Comparison of ENCODE assay signal across 12 cellular contexts in genomic region chr19:5985098-5985783, GRCh38. TPM values are rescaled to one million over a fixed set of nuclear protein-coding genes. Genes with fewer than 3 reads are reported as not detected.
DNase-seq lines count a peak whose midpoint lies in the region; ATAC-seq and TF ChIP-seq lines count a peak whose summit lies in the region.
"Had no signal": no experiment of that assay in that cellular context is flagged by ENCODE, and none has a peak within 500 bp of the region (broad histone marks: within the 10 kb centered on the region; RNA-seq: fewer than 3 reads in every experiment).

No MANE protein-coding gene starts in this region.

- no peak for ATAC-seq in HG03095 (IDR thresholded peaks at IDR 0.05; ENCODE audit: unreplicated experiment)
- ATAC-seq in stimulated activated naive B cell treated with anti-CD40 and anti-IgM and Interleukin-4, amounts not matched to agents 10 μg/mL and 1 μg/mL and 100 μg/mL, for 72 hours (replicated peaks), result no peak

- H3K4me2 ChIP-seq in BLaER1 treated with 17β-estradiol and CSF1 and Interleukin-3, amounts not matched to agents 10 nM and 100 nM, result peak overlapping the region; percentile 22 to 72 (median 58); a peak in 17 of 22 replicates

- no peaks in the 10 kb centered on the region for H3K36me3 Mint-ChIP-seq in nephron progenitor cell (ENCODE audit: low read depth)
- peaks cover 0 to 2% of the 10 kb centered on the region in 2 donors for H3K36me3 Mint-ChIP-seq in stimulated activated naive B cell treated with anti-CD40 and anti-IgM and Interleukin-4, amounts not matched to agents 10 μg/mL and 1 μg/mL and 100 μg/mL, for 72 hours

- DNase-seq in M059J (ENCODE audit: low read depth) (peak; percentile 86), choroid plexus epithelial cell (ENCODE audit: low read depth) (peak; percentile 66), nephron progenitor cell (no peak), NCI-H526 treated with DMSO at 0.1 percent for 48 hours (lab: John Stamatoyannopoulos, UW) (no peak)
- no peak for DNase-seq in stimulated activated naive B cell treated with anti-CD40 and anti-IgM and Interleukin-4, amounts not matched to agents 10 μg/mL and 1 μg/mL and 100 μg/mL, for 72 hours
- no peak for DNase-seq in activated CD8-positive, alpha-beta memory T cell treated with anti-CD3 and anti-CD28 coated beads, Interleukin-2, amount 50 U/mL, for 48 hours
- DNase-seq: amygdala, NCI-H1436 had no signal

- peak overlapping the region; percentile 53 for H3K27ac Mint-ChIP-seq in nephron progenitor cell
- H3K27ac Mint-ChIP-seq in stimulated activated naive B cell treated with anti-CD40 and anti-IgM and Interleukin-4, amounts not matched to agents 10 μg/mL and 1 μg/mL and 100 μg/mL, for 72 hours, result no peak overlapping the region

- TF ChIP-seq CTCF in choroid plexus epithelial cell (conservative IDR thresholded peaks at IDR 0.05; ENCODE audit: low read depth, low read length), result no peak
- no peak for TF ChIP-seq CTCF in nephron progenitor cell (IDR thresholded peaks at IDR 0.05)

- H4K20me1 ChIP-seq in BLaER1 treated with 17β-estradiol and CSF1 and Interleukin-3, amounts not matched to agents 10 nM and 100 nM, result no peaks in the 10 kb centered on the region

- H3K4me3 Mint-ChIP-seq in nephron progenitor cell, result no peak overlapping the region
- H3K4me3 Mint-ChIP-seq in stimulated activated naive B cell treated with anti-CD40 and anti-IgM and Interleukin-4, amounts not matched to agents 10 μg/mL and 1 μg/mL and 100 μg/mL, for 72 hours, result no peak overlapping the region

- H3K4me1 ChIP-seq in BLaER1 treated with 17β-estradiol and CSF1 and Interleukin-3, amounts not matched to agents 10 nM and 100 nM, result peaks cover 41 to 78% (median 70%) of the 10 kb centered on the region in 10 experiments

- H3K27me3 Mint-ChIP-seq in nephron progenitor cell (ENCODE audit: low read depth, poor library complexity), result peaks cover 13% of the 10 kb centered on the region
- H3K27me3 Mint-ChIP-seq in stimulated activated naive B cell treated with anti-CD40 and anti-IgM and Interleukin-4, amounts not matched to agents 10 μg/mL and 1 μg/mL and 100 μg/mL, for 72 hours, result peaks cover 0 to 9% of the 10 kb centered on the region in 2 donors

- H3K9me3 ChIP-seq in BLaER1 treated with 17β-estradiol and CSF1 and Interleukin-3, amounts not matched to agents 10 nM and 100 nM (replicated peaks in 1 of 11), result 0 out of 22 replicates have a peak, but pooled peaks cover 0 to 7% (median 0%) of the 10 kb centered on the region in 11 experiments

- peaks cover 4% of the 10 kb centered on the region for H3K9me3 Mint-ChIP-seq in nephron progenitor cell
- H3K9me3 Mint-ChIP-seq in stimulated activated naive B cell treated with anti-CD40 and anti-IgM and Interleukin-4, amounts not matched to agents 10 μg/mL and 1 μg/mL and 100 μg/mL, for 72 hours, result no peaks in the 10 kb centered on the region

- H3K4me3 ChIP-seq in BLaER1 treated with 17β-estradiol and CSF1 and Interleukin-3, amounts not matched to agents 10 nM and 100 nM, result no peak overlapping the region
- no peak overlapping the region for H3K4me3 ChIP-seq in choroid plexus epithelial cell (ENCODE audit: low read depth, low read length)

- peaks cover 47% of the 10 kb centered on the region for H3K4me1 Mint-ChIP-seq in nephron progenitor cell
- H3K4me1 Mint-ChIP-seq in stimulated activated naive B cell treated with anti-CD40 and anti-IgM and Interleukin-4, amounts not matched to agents 10 μg/mL and 1 μg/mL and 100 μg/mL, for 72 hours, result peaks cover 11 to 15% of the 10 kb centered on the region in 2 donors

- peak overlapping the region in 2 of 11 experiments; percentile 1 to 3; a peak in 1 of 22 replicates for H3K27ac ChIP-seq in BLaER1 treated with 17β-estradiol and CSF1 and Interleukin-3, amounts not matched to agents 10 nM and 100 nM
- H3K27ac ChIP-seq: epithelial cell of prostate, parathyroid adenoma had no signal

- no peak overlapping the region for H3K9ac ChIP-seq in BLaER1 treated with 17β-estradiol and CSF1 and Interleukin-3, amounts not matched to agents 10 nM and 100 nM
- H3K9ac ChIP-seq: parathyroid adenoma had no signal

- no peaks in the 10 kb centered on the region for H3K27me3 ChIP-seq in BLaER1 treated with 17β-estradiol and CSF1 and Interleukin-3, amounts not matched to agents 10 nM and 100 nM

- H3K36me3 ChIP-seq in BLaER1 treated with 17β-estradiol and CSF1 and Interleukin-3, amounts not matched to agents 10 nM and 100 nM, result peaks cover 0 to 15% (median 10%) of the 10 kb centered on the region in 11 experiments; a peak in 8 of 22 replicates

RNA-seq across cellular contexts. Expression of gene RANBP3, which starts 7.3 kb away (rescaled TPM):
- total RNA-seq in M059J (2014; rRNA removed; shearing (Covaris generic)), result 115 and 130 TPM in 2 replicates

Comparison
In these comparisons a context has a peak if more than half of its experiments do, and no peak if none do; other contexts are left out.
1. DNase-seq: peak in M059J (single experiment) and choroid plexus epithelial cell (single experiment); none in nephron progenitor cell (single experiment), stimulated activated naive B cell treated with anti-CD40 and anti-IgM and Interleukin-4, amounts not matched to agents 10 μg/mL and 1 μg/mL and 100 μg/mL, for 72 hours (single experiment), NCI-H526 treated with DMSO at 0.1 percent for 48 hours (single experiment) and activated CD8-positive, alpha-beta memory T cell treated with anti-CD3 and anti-CD28 coated beads, Interleukin-2, amount 50 U/mL, for 48 hours (single experiment).